20 cellular contexts compared by ENCODE assay signal in genomic region chr22:32725369-32725988, GRCh38.
"Had no signal": no experiment of that assay in that cellular context is flagged by ENCODE, and none has a peak within 500 bp of the region (broad histone marks: within the 10 kb centered on the region; RNA-seq: fewer than 3 reads in every experiment).

No MANE protein-coding gene starts in this region.

- H3K27ac ChIP-seq: epithelial cell of prostate, esophagus muscularis mucosa, foreskin keratinocyte, heart left ventricle, neutrophil, sigmoid colon, skin epidermis, stomach, thoracic aorta, transverse colon had no signal

- H3K27me3 ChIP-seq: esophagus muscularis mucosa, foreskin keratinocyte, heart left ventricle, neutrophil, sigmoid colon, stomach, transverse colon had no signal

- ATAC-seq: effector memory CD8-positive, alpha-beta T cell; foreskin keratinocyte; heart left ventricle; left colon; left ventricle myocardium superior had no signal

- H3K36me3 ChIP-seq: esophagus muscularis mucosa, heart left ventricle, neutrophil, sigmoid colon, stomach, thoracic aorta, transverse colon had no signal

- H3K4me3 Mint-ChIP-seq: effector memory CD8-positive, alpha-beta T cell; naive B cell had no signal

- H3K9me3 ChIP-seq: esophagus muscularis mucosa, neutrophil, sigmoid colon, stomach, thoracic aorta, transverse colon had no signal

- H3K9me3 Mint-ChIP-seq: effector memory CD8-positive, alpha-beta T cell had no signal

- H3K27ac Mint-ChIP-seq: naive B cell had no signal

- DNase-seq: effector memory CD8-positive, alpha-beta T cell; foreskin keratinocyte; heart left ventricle; hippocampal formation; left colon; left ventricle myocardium superior; mesendoderm; naive B cell; posterior cingulate gyrus; sigmoid colon; stimulated activated naive CD4-positive, alpha-beta T cell; stomach; substantia nigra; transverse colon had no signal

- H3K4me3 ChIP-seq: esophagus muscularis mucosa, heart left ventricle, lung, sigmoid colon, skin epidermis, stomach, thoracic aorta, transverse colon had no signal
